ENCODE assay signal across 12 cellular contexts in genomic region chr22:37571258-37571991, GRCh38. TPM values are rescaled to one million over a fixed set of nuclear protein-coding genes. Genes with fewer than 3 reads are reported as not detected.
DNase-seq lines count a peak whose midpoint lies in the region; ATAC-seq and FAIRE-seq lines count a peak whose summit lies in the region.
"Had no signal": no experiment of that assay in that cellular context is flagged by ENCODE, and none has a peak within 500 bp of the region (broad histone marks: within the 10 kb centered on the region; RNA-seq: fewer than 3 reads in every experiment).

No MANE protein-coding gene starts in this region.

- H3K27me3 ChIP-seq in Karpas-422 (ENCODE audit: low read length): no peaks in the 10 kb centered on the region

- no peak overlapping the region for H3K4me3 ChIP-seq in Karpas-422 (ENCODE audit: low read length)

- no peak overlapping the region for H3K9ac ChIP-seq in Karpas-422 (ENCODE audit: low read length)

- ATAC-seq in sciatic nerve: no peak
- ATAC-seq: stimulated activated naive CD8-positive, alpha-beta T cell treated with anti-CD3 and anti-CD28 coated beads, Interleukin-15, amount 100 ng/mL, for 72 hours had no signal

- H4K20me1 ChIP-seq in Karpas-422 (ENCODE audit: insufficient read depth, low read depth, low read length): no peaks in the 10 kb centered on the region

- H3K4me2 ChIP-seq in Karpas-422 (ENCODE audit: low read depth, low read length, poor library complexity, severe bottlenecking): no peak overlapping the region

- intact Hi-C loops in sciatic nerve (cut with DNase I): loop anchor here (5.0 kb wide), 1 partner anchor 34 kb away; no protein-coding TSS in a partner anchor

- no peaks in the 10 kb centered on the region for H3K4me1 ChIP-seq in Karpas-422 (ENCODE audit: low read length)

- H3K9me2 ChIP-seq in Karpas-422 (replicated peaks; ENCODE audit: insufficient read depth, low read length): no peaks in the 10 kb centered on the region

- no peak overlapping the region for H2AFZ ChIP-seq in Karpas-422 (ENCODE audit: low read length)

- no peaks in the 10 kb centered on the region for H3K36me3 ChIP-seq in Karpas-422 (ENCODE audit: insufficient read depth, low read length)

- H3K9me3 ChIP-seq in Karpas-422 (ENCODE audit: low read length): no peaks in the 10 kb centered on the region

- FAIRE-seq in GM19239 (lab: Jason Lieb, UNC): no peak

- peak; percentile 51 for DNase-seq in A172 (ENCODE audit: low spot score)
- peak; percentile 54 for DNase-seq in Karpas-422
- peak; percentile 68 for DNase-seq in amniotic epithelial cell (ENCODE audit: low read depth)
- peak; percentile 83 for DNase-seq in glomerular visceral epithelial cell (ENCODE audit: extremely low spot score)
- no peak for DNase-seq in stimulated activated CD8-positive, alpha-beta memory T cell treated with anti-CD3 and anti-CD28 coated beads, Interleukin-4, amount 100 ng/mL, for 48 hours
- DNase-seq in sciatic nerve (ENCODE audit: low spot score): no peak
- no peak for DNase-seq in GM19239 (ENCODE audit: insufficient read length, low spot score)
- DNase-seq in cerebellar nuclear complex (lab: John Stamatoyannopoulos, UW): no peak
- DNase-seq: activated effector memory CD4-positive, alpha-beta T cell treated with anti-CD3 and anti-CD28 coated beads, Interleukin-2, amount 50 U/mL, for 16 hours; AML-193; NCI-H2081 treated with DMSO at 0.1 percent for 48 hours; stimulated activated naive CD8-positive, alpha-beta T cell treated with anti-CD3 and anti-CD28 coated beads, Interleukin-15, amount 100 ng/mL, for 72 hours had no signal

- H3K27ac ChIP-seq in Karpas-422 (ENCODE audit: low read length): no peak overlapping the region

- H3K79me2 ChIP-seq in Karpas-422 (ENCODE audit: low read length): no peaks in the 10 kb centered on the region

RNA-seq across cellular contexts. Expression of gene LGALS2, which starts 8.5 kb away (rescaled TPM):
- not detected in 2 replicates for total RNA-seq in A172 (2014; rRNA removed; shearing (Covaris generic))
- total RNA-seq in Karpas-422 (2014; rRNA removed; shearing (Covaris generic); ENCODE audit: low replicate concordance): not detected in 2 replicates
- total RNA-seq in sciatic nerve: not detected

RNA-seq across cellular contexts. Expression of gene CDC42EP1, which starts 11.1 kb away (rescaled TPM):
- total RNA-seq in A172 (2014; rRNA removed; shearing (Covaris generic)): 18.2 and 23.0 TPM in 2 replicates
- total RNA-seq in Karpas-422 (2014; rRNA removed; shearing (Covaris generic); ENCODE audit: low replicate concordance): not detected in 2 replicates
- total RNA-seq in sciatic nerve: 83.1 TPM

RNA-seq across cellular contexts. Expression of gene GGA1, which starts 37.2 kb away (rescaled TPM):
- 18.6 and 24.0 TPM in 2 replicates for total RNA-seq in A172 (2014; rRNA removed; shearing (Covaris generic))
- 64.3 and 97.3 TPM in 2 replicates for total RNA-seq in Karpas-422 (2014; rRNA removed; shearing (Covaris generic); ENCODE audit: low replicate concordance)
- total RNA-seq in sciatic nerve: 71.2 TPM

RNA-seq across cellular contexts. Expression of gene CARD10, which starts 52.2 kb away (rescaled TPM):
- 20.4 and 41.0 TPM in 2 replicates for total RNA-seq in A172 (2014; rRNA removed; shearing (Covaris generic))
- total RNA-seq in Karpas-422 (2014; rRNA removed; shearing (Covaris generic); ENCODE audit: low replicate concordance): not detected in 2 replicates
- total RNA-seq in sciatic nerve: 31.6 TPM

Comparison
In these comparisons a context has a peak if more than half of its experiments do, and no peak if none do; other contexts are left out.
1. DNase-seq: peak in A172 (single experiment), Karpas-422 (single experiment), amniotic epithelial cell (single experiment) and glomerular visceral epithelial cell (single experiment); none in stimulated activated CD8-positive, alpha-beta memory T cell treated with anti-CD3 and anti-CD28 coated beads, Interleukin-4, amount 100 ng/mL, for 48 hours (single experiment), sciatic nerve (single experiment), GM19239 (single experiment) and cerebellar nuclear complex (0 of 2).
2. RNA of gene CDC42EP1, which starts 11.1 kb away (total RNA-seq): 83.1 TPM in sciatic nerve (single experiment) and 18.2 to 23.0 TPM in A172; not detected in Karpas-422; every median in the first group is over 10 times any median in the second.